In genomic region chr10:79153753-79154152, GRCh38 we compare ENCODE assay signal across 14 cellular contexts.
A peak's percentile ranks its signal among the peaks of the same experiment; 100 is the strongest.
DNase-seq lines count a peak whose midpoint lies in the region; ATAC-seq, FAIRE-seq and TF ChIP-seq lines count a peak whose summit lies in the region.
"Had no signal": no experiment of that assay in that cellular context is flagged by ENCODE, and none has a peak within 500 bp of the region (broad histone marks: within the 10 kb centered on the region; RNA-seq: fewer than 3 reads in every experiment).

No MANE protein-coding gene starts in this region.

- H3K36me3 ChIP-seq in astrocyte (ENCODE audit: insufficient read depth, low read length) = no peaks in the 10 kb centered on the region
- H3K36me3 ChIP-seq in gastrocnemius medialis = no peaks in the 10 kb centered on the region
- no peaks in the 10 kb centered on the region for H3K36me3 ChIP-seq in A673 (ENCODE audit: insufficient read depth, low read length, poor library complexity, severe bottlenecking)

- in situ Hi-C loops in gastrocnemius medialis (cut with MboI; ENCODE audit: low sequenced_read_pairs in 4 of 4) = loop anchor here in 1 of 4 donors (10.0 kb wide), 1 partner anchor 69 kb away; no protein-coding TSS in a partner anchor

- no peak overlapping the region for H3K27ac Mint-ChIP-seq in astrocyte (ENCODE audit: unreplicated experiment)
- no peak overlapping the region for H3K27ac Mint-ChIP-seq in stimulated activated naive B cell treated with anti-CD40 and anti-IgM and Interleukin-4, amounts not matched to agents 10 μg/mL and 1 μg/mL and 100 μg/mL, for 72 hours
- H3K27ac Mint-ChIP-seq: activated CD4-positive, alpha-beta T cell treated with anti-CD3 and anti-CD28 coated beads, Interleukin-2, amount 10 ng/mL, durations not matched to agents 24 days and 14 days; natural killer cell treated with Interleukin-12 subunit alpha and Interleukin-12 subunit beta and Interleukin-15 and Interleukin-18, amount 100 ng/mL, for 72 hours had no signal

- H3K79me2 ChIP-seq in astrocyte (ENCODE audit: insufficient read depth, low read length) = peaks cover 76% of the 10 kb centered on the region

- no peak overlapping the region for H3K9ac ChIP-seq in astrocyte (ENCODE audit: low read length)

- no peak for DNase-seq in AG04450 (ENCODE audit: low read depth, low spot score)
- no peak for DNase-seq in astrocyte (ENCODE audit: low read depth)
- DNase-seq in hypothalamus (lab: John Stamatoyannopoulos, UW) = peak in 31 of 51 donors; percentile 17 to 75 (median 55)
- peak; percentile 68 to 93 for DNase-seq in gastrocnemius medialis
- DNase-seq in A673 (ENCODE audit: low spot score) = no peak
- DNase-seq in SIG-M5 treated with dmso at 0.1 percent for 504 hours (lab: John Stamatoyannopoulos, UW; ENCODE audit: unreplicated experiment) = no peak
- DNase-seq in stimulated activated naive B cell treated with anti-CD40 and anti-IgM and Interleukin-4, amounts not matched to agents 10 μg/mL and 1 μg/mL and 100 μg/mL, for 72 hours = no peak
- DNase-seq: activated CD4-positive, alpha-beta T cell treated with anti-CD3 and anti-CD28 coated beads, Interleukin-2, amount 10 ng/mL, durations not matched to agents 24 days and 14 days; central memory CD4-positive, alpha-beta T cell; KBM-7; T-helper 1 cell had no signal

- no peak overlapping the region for H2AFZ ChIP-seq in astrocyte (ENCODE audit: low read depth, low read length)

- no peak overlapping the region for H3K4me2 ChIP-seq in astrocyte (ENCODE audit: low read length)

- no peak for FAIRE-seq in astrocyte (lab: Jason Lieb, UNC)
- FAIRE-seq: GM18507 had no signal

- POLR2A ChIA-PET in AG04450 (lab: Yijun Ruan, JAX) = no interaction called here
- POLR2A ChIA-PET in A673 (lab: Charles Lee; ENCODE audit: low non-redundant PET) = no interaction called here

- CTCF ChIA-PET in AG04450 (lab: Charles Lee) = no interaction called here
- CTCF ChIA-PET in A673 (lab: Charles Lee) = no interaction called here

- intact Hi-C loops in gastrocnemius medialis (cut with DNase I; ENCODE audit: low total_unique reads) = loop anchor here (5.0 to 10.0 kb wide), 4 partner anchors 121 to 291 kb away; partner anchors contain the start of gene ZCCHC24
- intact Hi-C loops in A673 (cut with micrococcal nuclease; ENCODE audit: unreplicated experiment) = no loop called here

- H3K27ac ChIP-seq in AG04450 (ENCODE audit: low read depth, low read length) (peak overlapping the region; percentile 57), astrocyte (ENCODE audit: low read depth, low read length) (peak overlapping the region; percentile 95), gastrocnemius medialis (peak overlapping the region; percentile 86 to 92 (median 88)), A673 (ENCODE audit: low read depth, low read length, poor library complexity, severe bottlenecking) (no peak overlapping the region)

- H3K36me3 Mint-ChIP-seq in astrocyte (ENCODE audit: low read depth, unreplicated experiment) = peaks cover 8% of the 10 kb centered on the region
- no peaks in the 10 kb centered on the region for H3K36me3 Mint-ChIP-seq in stimulated activated naive B cell treated with anti-CD40 and anti-IgM and Interleukin-4, amounts not matched to agents 10 μg/mL and 1 μg/mL and 100 μg/mL, for 72 hours
- H3K36me3 Mint-ChIP-seq: natural killer cell treated with Interleukin-12 subunit alpha and Interleukin-12 subunit beta and Interleukin-15 and Interleukin-18, amount 100 ng/mL, for 72 hours had no signal

- no peaks in the 10 kb centered on the region for H4K20me1 ChIP-seq in astrocyte (ENCODE audit: insufficient read depth, low read length)

- no TSS peak for BruUV-seq in A673 (replicated peaks; lab: Mats Ljungman, UMichigan)

- no peak overlapping the region for H3K4me3 Mint-ChIP-seq in astrocyte (ENCODE audit: unreplicated experiment)
- H3K4me3 Mint-ChIP-seq in stimulated activated naive B cell treated with anti-CD40 and anti-IgM and Interleukin-4, amounts not matched to agents 10 μg/mL and 1 μg/mL and 100 μg/mL, for 72 hours = no peak overlapping the region
- H3K4me3 Mint-ChIP-seq: activated CD4-positive, alpha-beta T cell treated with anti-CD3 and anti-CD28 coated beads, Interleukin-2, amount 10 ng/mL, durations not matched to agents 24 days and 14 days; natural killer cell treated with Interleukin-12 subunit alpha and Interleukin-12 subunit beta and Interleukin-15 and Interleukin-18, amount 100 ng/mL, for 72 hours had no signal

- H3K27me3 Mint-ChIP-seq in astrocyte (ENCODE audit: low read depth, unreplicated experiment) = no peaks in the 10 kb centered on the region
- H3K27me3 Mint-ChIP-seq in stimulated activated naive B cell treated with anti-CD40 and anti-IgM and Interleukin-4, amounts not matched to agents 10 μg/mL and 1 μg/mL and 100 μg/mL, for 72 hours = no peaks in the 10 kb centered on the region
- H3K27me3 Mint-ChIP-seq: activated CD4-positive, alpha-beta T cell treated with anti-CD3 and anti-CD28 coated beads, Interleukin-2, amount 10 ng/mL, durations not matched to agents 24 days and 14 days; natural killer cell treated with Interleukin-12 subunit alpha and Interleukin-12 subunit beta and Interleukin-15 and Interleukin-18, amount 100 ng/mL, for 72 hours had no signal

- peaks cover 46% of the 10 kb centered on the region for H3K4me1 Mint-ChIP-seq in astrocyte (ENCODE audit: low read depth, unreplicated experiment)
- H3K4me1 Mint-ChIP-seq in stimulated activated naive B cell treated with anti-CD40 and anti-IgM and Interleukin-4, amounts not matched to agents 10 μg/mL and 1 μg/mL and 100 μg/mL, for 72 hours = peaks cover 9 to 19% of the 10 kb centered on the region in 2 donors

- no peak overlapping the region for H3K4me3 ChIP-seq in AG04450 (ENCODE audit: low read depth, low read length)
- no peak overlapping the region for H3K4me3 ChIP-seq in astrocyte (ENCODE audit: insufficient read depth, low read depth, low read length)
- no peak overlapping the region for H3K4me3 ChIP-seq in gastrocnemius medialis
- no peak overlapping the region for H3K4me3 ChIP-seq in A673 (ENCODE audit: low read depth, low read length, poor library complexity, severe bottlenecking)

- TF ChIP-seq CTCF in AG04450 (IDR thresholded peaks at IDR 0.05; ENCODE audit: low read depth, low read length) (no peak), astrocyte (IDR thresholded peaks at IDR 0.05; ENCODE audit: insufficient read depth, low read depth, low read length) (no peak), gastrocnemius medialis (IDR thresholded peaks at IDR 0.05 in 4 of 5, conservative IDR thresholded peaks at IDR 0.05 in 1 of 5) (no peak), A673 (conservative IDR thresholded peaks at IDR 0.05; ENCODE audit: low read depth, low read length) (no peak)

- peak; percentile 34 to 62 for ATAC-seq in gastrocnemius medialis
- ATAC-seq in GM19023 (IDR thresholded peaks at IDR 0.05; ENCODE audit: unreplicated experiment) = no peak
- ATAC-seq in stimulated activated naive B cell treated with anti-CD40 and anti-IgM and Interleukin-4, amounts not matched to agents 10 μg/mL and 1 μg/mL and 100 μg/mL, for 72 hours (replicated peaks) = no peak
- ATAC-seq: natural killer cell treated with Interleukin-12 subunit alpha and Interleukin-12 subunit beta and Interleukin-15 and Interleukin-18, amount 100 ng/mL, for 72 hours had no signal

- no peaks in the 10 kb centered on the region for H3K27me3 ChIP-seq in AG04450 (ENCODE audit: control insufficient read depth, insufficient read depth, low read length)
- no peaks in the 10 kb centered on the region for H3K27me3 ChIP-seq in astrocyte (ENCODE audit: insufficient read depth, low read length)
- H3K27me3 ChIP-seq in gastrocnemius medialis = no peaks in the 10 kb centered on the region
- H3K27me3 ChIP-seq in A673 (replicated peaks; ENCODE audit: insufficient read depth, low read depth, low read length, poor library complexity) = no peaks in the 10 kb centered on the region

- no peak for TF ChIP-seq POLR2A in gastrocnemius medialis (IDR thresholded peaks at IDR 0.05)

- no peaks in the 10 kb centered on the region for H3K9me3 ChIP-seq in AG04450 (ENCODE audit: control insufficient read depth, insufficient read depth, low read length)
- no peaks in the 10 kb centered on the region for H3K9me3 ChIP-seq in astrocyte (ENCODE audit: insufficient read depth, low read depth, low read length)
- no peaks in the 10 kb centered on the region for H3K9me3 ChIP-seq in gastrocnemius medialis
- no peaks in the 10 kb centered on the region for H3K9me3 ChIP-seq in A673 (ENCODE audit: low read depth, low read length, poor library complexity, severe bottlenecking)

- peaks cover 82% of the 10 kb centered on the region for H3K4me1 ChIP-seq in astrocyte (ENCODE audit: insufficient read depth, low read length)
- H3K4me1 ChIP-seq in gastrocnemius medialis = peaks cover 80 to 99% of the 10 kb centered on the region in 2 donors
- peaks cover 51% of the 10 kb centered on the region for H3K4me1 ChIP-seq in A673 (ENCODE audit: insufficient read depth, low read length, poor library complexity, severe bottlenecking)

- H3K9me3 Mint-ChIP-seq in astrocyte (ENCODE audit: unreplicated experiment) = no peaks in the 10 kb centered on the region
- no peaks in the 10 kb centered on the region for H3K9me3 Mint-ChIP-seq in stimulated activated naive B cell treated with anti-CD40 and anti-IgM and Interleukin-4, amounts not matched to agents 10 μg/mL and 1 μg/mL and 100 μg/mL, for 72 hours
- H3K9me3 Mint-ChIP-seq: activated CD4-positive, alpha-beta T cell treated with anti-CD3 and anti-CD28 coated beads, Interleukin-2, amount 10 ng/mL, durations not matched to agents 24 days and 14 days; natural killer cell treated with Interleukin-12 subunit alpha and Interleukin-12 subunit beta and Interleukin-15 and Interleukin-18, amount 100 ng/mL, for 72 hours had no signal

Comparison
In these comparisons a context has a peak if more than half of its experiments do, and no peak if none do; other contexts are left out.
1. DNase-seq: peak in hypothalamus (31 of 51) and gastrocnemius medialis (2 of 2); none in AG04450 (single experiment), astrocyte (single experiment), A673 (single experiment), SIG-M5 treated with dmso at 0.1 percent for 504 hours (single experiment) and stimulated activated naive B cell treated with anti-CD40 and anti-IgM and Interleukin-4, amounts not matched to agents 10 μg/mL and 1 μg/mL and 100 μg/mL, for 72 hours (single experiment).
2. ATAC-seq: peak in gastrocnemius medialis (2 of 2); none in GM19023 (single experiment) and stimulated activated naive B cell treated with anti-CD40 and anti-IgM and Interleukin-4, amounts not matched to agents 10 μg/mL and 1 μg/mL and 100 μg/mL, for 72 hours (0 of 2).